ENCODE assay signal across 8 cellular contexts in the genomic region with DNA sequence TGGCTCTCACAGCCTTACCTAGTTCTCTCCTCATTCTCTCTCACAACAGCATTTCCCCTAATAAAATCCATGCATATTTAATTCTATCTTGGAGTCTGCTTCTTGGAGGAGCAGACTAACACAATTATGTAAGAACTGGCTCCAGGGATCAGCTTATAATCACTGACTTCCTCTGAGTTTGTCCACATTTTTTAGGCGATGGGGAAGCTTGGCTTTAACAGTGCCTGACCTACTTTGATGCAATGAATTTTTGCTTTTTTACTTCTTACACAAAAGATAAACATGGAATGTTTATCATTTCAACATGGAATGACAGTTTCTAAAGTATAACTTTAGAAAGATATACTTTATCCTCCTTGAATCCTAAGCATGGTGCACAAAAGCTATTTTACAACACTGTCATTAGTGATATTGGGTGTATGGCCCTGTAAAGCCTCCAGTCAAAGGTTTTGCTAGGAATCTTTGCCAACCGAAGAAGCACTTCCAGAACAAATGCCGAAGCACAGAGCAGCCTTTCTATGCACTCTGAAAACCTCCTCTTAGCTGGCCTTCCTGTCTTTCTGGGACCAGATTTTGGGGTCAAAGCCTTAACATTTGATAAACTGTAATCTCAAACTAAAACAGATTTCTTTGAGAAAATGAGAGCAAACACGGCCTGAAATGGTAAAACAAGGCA. TPM values are rescaled to one million over a fixed set of nuclear protein-coding genes. Genes with fewer than 3 reads are reported as not detected.
A peak's percentile ranks its signal among the peaks of the same experiment; 100 is the strongest.
DNase-seq lines count a peak whose midpoint lies in the region; ATAC-seq and TF ChIP-seq lines count a peak whose summit lies in the region.

No MANE protein-coding gene starts in this region.

- H3K9me3 ChIP-seq in BLaER1 treated with 17β-estradiol and CSF1 and Interleukin-3, amounts not matched to agents 10 nM and 100 nM (replicated peaks in 1 of 11), result no peaks in the 10 kb centered on the region
- no peaks in the 10 kb centered on the region for H3K9me3 ChIP-seq in SJSA1 (replicated peaks)
- H3K9me3 ChIP-seq in neuron (ENCODE audit: low read length), result no peaks in the 10 kb centered on the region

- H3K36me3 ChIP-seq in BLaER1 treated with 17β-estradiol and CSF1 and Interleukin-3, amounts not matched to agents 10 nM and 100 nM, result peaks cover 0 to 5% (median 0%) of the 10 kb centered on the region in 11 experiments; a peak in 3 of 22 replicates
- no peaks in the 10 kb centered on the region for H3K36me3 ChIP-seq in SJSA1
- peaks cover 5% of the 10 kb centered on the region for H3K36me3 ChIP-seq in neuron (ENCODE audit: insufficient read depth, low read length)

- peak overlapping the region; percentile 70 to 84 (median 76) for H3K9ac ChIP-seq in BLaER1 treated with 17β-estradiol and CSF1 and Interleukin-3, amounts not matched to agents 10 nM and 100 nM

- TF ChIP-seq CTCF in fibroblast of pulmonary artery (IDR thresholded peaks at IDR 0.05; ENCODE audit: low read length, missing control alignments), result no peak

- peak overlapping the region; percentile 41 to 88 (median 82); a peak in 21 of 22 replicates for H3K27ac ChIP-seq in BLaER1 treated with 17β-estradiol and CSF1 and Interleukin-3, amounts not matched to agents 10 nM and 100 nM
- peak overlapping the region; percentile 37 for H3K27ac ChIP-seq in SJSA1

- no peaks in the 10 kb centered on the region; a peak in 1 of 22 replicates for H4K20me1 ChIP-seq in BLaER1 treated with 17β-estradiol and CSF1 and Interleukin-3, amounts not matched to agents 10 nM and 100 nM

- no peak for ATAC-seq in GM18502 (IDR thresholded peaks at IDR 0.05; ENCODE audit: poor library complexity, unreplicated experiment)
- no peak for ATAC-seq in GM18867 (IDR thresholded peaks at IDR 0.05; ENCODE audit: unreplicated experiment)

- H3K4me3 ChIP-seq in BLaER1 treated with 17β-estradiol and CSF1 and Interleukin-3, amounts not matched to agents 10 nM and 100 nM, result peak overlapping the region; percentile 51 to 71 (median 64)
- H3K4me3 ChIP-seq in SJSA1 (peak overlapping the region; percentile 35), fibroblast of pulmonary artery (replicated peaks; ENCODE audit: low read depth, low read length) (peak overlapping the region; percentile 75), neuron (ENCODE audit: low read length) (peak overlapping the region; percentile 90)

- in situ Hi-C loops in G401 (cut with HindIII; ENCODE audit: low sequenced_read_pairs), result no loop called here

- peak overlapping the region; percentile 79 to 92 (median 89) for H3K4me2 ChIP-seq in BLaER1 treated with 17β-estradiol and CSF1 and Interleukin-3, amounts not matched to agents 10 nM and 100 nM

- peak overlapping the region; percentile 92 for H2AFZ ChIP-seq in neuron (ENCODE audit: low read depth, low read length)

- peaks cover 13 to 18% (median 14%) of the 10 kb centered on the region in 10 experiments for H3K4me1 ChIP-seq in BLaER1 treated with 17β-estradiol and CSF1 and Interleukin-3, amounts not matched to agents 10 nM and 100 nM
- peaks cover 10% of the 10 kb centered on the region for H3K4me1 ChIP-seq in SJSA1 (replicated peaks)
- H3K4me1 ChIP-seq in neuron (ENCODE audit: insufficient read depth, low read length), result peaks cover 24% of the 10 kb centered on the region

- DNase-seq in SJSA1 (ENCODE audit: low read depth in 1 of 2, low spot score in 2 of 2) (no peak), fibroblast of pulmonary artery (ENCODE audit: low read depth) (peak; percentile 26), SKM-1 treated with dmso at 0.1 percent for 144 hours (lab: John Stamatoyannopoulos, UW; ENCODE audit: unreplicated experiment) (no peak), G401 (ENCODE audit: low spot score) (no peak)

- no peaks in the 10 kb centered on the region for H3K27me3 ChIP-seq in BLaER1 treated with 17β-estradiol and CSF1 and Interleukin-3, amounts not matched to agents 10 nM and 100 nM
- H3K27me3 ChIP-seq in SJSA1 (replicated peaks), result no peaks in the 10 kb centered on the region
- H3K27me3 ChIP-seq in neuron (ENCODE audit: insufficient read depth, low read length), result no peaks in the 10 kb centered on the region

RNA-seq across cellular contexts. Expression of a gene that starts 0.8 kb away (rescaled TPM):
- 20.5 and 36.8 TPM in 2 replicates for total RNA-seq in SJSA1 (2014; rRNA removed; shearing (Covaris generic))
- 56.0 and 72.1 TPM in 2 replicates for total RNA-seq in G401 (2014; rRNA removed; shearing (Covaris generic))

RNA-seq across cellular contexts. Expression of a gene that starts 22.3 kb away (rescaled TPM):
- total RNA-seq in SJSA1 (2014; rRNA removed; shearing (Covaris generic)), result 28.5 and 32.3 TPM in 2 replicates
- total RNA-seq in G401 (2014; rRNA removed; shearing (Covaris generic)), result 13.4 and 14.6 TPM in 2 replicates

Comparison
In these comparisons a context has a peak if more than half of its experiments do, and no peak if none do; other contexts are left out.
1. H3K4me3 ChIP-seq: peak in every context shown above with its lines; median percentile 90 in neuron; 75 in fibroblast of pulmonary artery; 64 in BLaER1 treated with 17β-estradiol and CSF1 and Interleukin-3, amounts not matched to agents 10 nM and 100 nM; 35 in SJSA1.